ENCODE assay signal across 1 cellular context in the genomic region with DNA sequence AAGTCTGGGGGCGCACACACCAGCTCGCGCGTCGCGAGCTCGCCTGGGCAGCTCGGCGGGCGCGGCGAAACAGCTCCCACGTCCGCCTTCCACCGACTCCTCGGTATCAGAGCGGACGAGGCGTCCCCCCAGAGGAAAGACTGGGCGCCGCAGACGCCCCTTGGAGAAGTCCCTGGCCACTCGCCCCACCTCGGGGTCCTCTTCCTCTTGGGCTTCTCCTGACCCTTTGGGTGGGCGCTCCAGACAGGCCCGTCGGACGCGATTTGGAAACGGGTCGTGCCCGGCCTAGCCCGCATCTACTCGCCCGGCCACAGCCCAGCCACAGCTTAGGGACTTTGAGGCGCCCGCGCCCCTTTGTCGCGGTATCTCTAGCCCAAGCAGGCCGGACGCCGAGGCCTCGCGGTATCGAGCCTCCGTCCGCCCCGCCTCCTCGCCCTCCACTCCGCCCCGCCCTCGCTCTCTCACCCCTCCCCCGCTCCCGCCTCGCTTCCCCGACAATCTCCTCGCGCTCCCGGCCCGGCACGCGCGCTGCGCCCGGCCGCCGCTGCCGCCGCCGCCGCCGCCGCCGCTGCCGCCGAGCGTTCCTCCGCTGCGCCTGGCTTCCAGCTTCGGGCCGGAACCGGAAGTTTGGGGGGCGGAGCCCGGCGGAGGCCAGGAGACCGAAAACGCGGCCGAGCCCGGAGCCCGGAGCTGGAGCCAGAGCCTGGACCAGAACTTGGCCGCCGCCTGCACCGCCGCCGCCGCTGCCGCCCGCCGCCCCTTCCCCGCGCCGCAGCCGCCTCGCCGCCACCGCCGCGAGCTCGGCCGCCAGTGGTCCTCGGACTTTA.
TF ChIP-seq lines count a peak whose summit lies in the region.

No MANE protein-coding gene starts in this region.

TF ChIP-seq in GM12878, 131 proteins besides CTCF, POLR2A, EP300 and RAD21 (continued from another document and continues in another):
- TF ChIP-seq, protein P1, sequence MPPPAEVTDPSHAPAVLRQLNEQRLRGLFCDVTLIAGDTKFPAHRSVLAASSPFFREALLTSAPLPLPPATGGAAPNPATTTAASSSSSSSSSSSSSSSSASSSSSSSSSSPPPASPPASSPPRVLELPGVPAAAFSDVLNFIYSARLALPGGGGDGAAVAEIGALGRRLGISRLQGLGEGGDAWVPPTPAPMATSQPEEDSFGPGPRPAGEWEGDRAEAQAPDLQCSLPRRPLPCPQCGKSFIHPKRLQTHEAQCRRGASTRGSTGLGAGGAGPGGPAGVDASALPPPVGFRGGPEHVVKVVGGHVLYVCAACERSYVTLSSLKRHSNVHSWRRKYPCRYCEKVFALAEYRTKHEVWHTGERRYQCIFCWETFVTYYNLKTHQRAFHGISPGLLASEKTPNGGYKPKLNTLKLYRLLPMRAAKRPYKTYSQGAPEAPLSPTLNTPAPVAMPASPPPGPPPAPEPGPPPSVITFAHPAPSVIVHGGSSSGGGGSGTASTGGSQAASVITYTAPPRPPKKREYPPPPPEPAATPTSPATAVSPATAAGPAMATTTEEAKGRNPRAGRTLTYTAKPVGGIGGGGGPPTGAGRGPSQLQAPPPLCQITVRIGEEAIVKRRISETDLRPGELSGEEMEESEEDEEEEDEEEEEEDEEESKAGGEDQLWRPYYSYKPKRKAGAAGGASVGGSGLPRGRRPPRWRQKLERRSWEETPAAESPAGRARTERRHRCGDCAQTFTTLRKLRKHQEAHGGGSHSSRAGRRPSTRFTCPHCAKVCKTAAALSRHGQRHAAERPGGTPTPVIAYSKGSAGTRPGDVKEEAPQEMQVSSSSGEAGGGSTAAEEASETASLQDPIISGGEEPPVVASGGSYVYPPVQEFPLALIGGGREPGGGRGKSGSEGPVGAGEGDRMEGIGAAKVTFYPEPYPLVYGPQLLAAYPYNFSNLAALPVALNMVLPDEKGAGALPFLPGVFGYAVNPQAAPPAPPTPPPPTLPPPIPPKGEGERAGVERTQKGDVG (CRISPR knock-in tag; IDR thresholded peaks at IDR 0.05), result no peak
- TF ChIP-seq EZH2 (IDR thresholded peaks at IDR 0.05; ENCODE audit: borderline replicate concordance, control insufficient read depth, low read depth, low read length) (no peak), MXI1 (IDR thresholded peaks at IDR 0.05; ENCODE audit: low read depth, low read length) (no peak), MEF2A (IDR thresholded peaks at IDR 0.05; ENCODE audit: insufficient read depth, low read depth, low read length) (no peak), PML (IDR thresholded peaks at IDR 0.05; ENCODE audit: low read length) (no peak), SRF (IDR thresholded peaks at IDR 0.05; ENCODE audit: low read depth in 2 of 2, low read length in 2 of 2) (no peak), ZSCAN29 (IDR thresholded peaks at IDR 0.05) (peak; percentile 90), DPF2 (IDR thresholded peaks at IDR 0.05) (peak; percentile 35), RFX5 (IDR thresholded peaks at IDR 0.05; ENCODE audit: low read depth, low read length) (no peak), GATAD2B (conservative IDR thresholded peaks at IDR 0.05; ENCODE audit: low read depth) (peak; percentile 84), ZNF622 (IDR thresholded peaks at IDR 0.05) (no peak), SIX5 (IDR thresholded peaks at IDR 0.05; ENCODE audit: low read depth, low read length, severe bottlenecking) (no peak), BACH1 (IDR thresholded peaks at IDR 0.05; ENCODE audit: borderline replicate concordance) (peak; percentile 71), ZNF217 (IDR thresholded peaks at IDR 0.05) (peak; percentile 55; the same call in 1 of the 2 replicates), NR2C1 (IDR thresholded peaks at IDR 0.05) (0 out of 2 replicates have a peak, but pooled peaks have one; percentile 22), SMARCA5 (IDR thresholded peaks at IDR 0.05) (peak; percentile 74), LARP7 (IDR thresholded peaks at IDR 0.05) (peak; percentile 93), NFYA (IDR thresholded peaks at IDR 0.05; ENCODE audit: borderline replicate concordance, low read depth, low read length) (no peak), POLR2AphosphoS2 (IDR thresholded peaks at IDR 0.05; ENCODE audit: low read depth, low read length) (no peak), RCOR1 (conservative IDR thresholded peaks at IDR 0.05; ENCODE audit: low read depth, low read length) (no peak), KDM1A (IDR thresholded peaks at IDR 0.05; ENCODE audit: borderline replicate concordance) (no peak), SP1 (IDR thresholded peaks at IDR 0.05; ENCODE audit: low read depth, low read length) (peak; percentile 76), NFIC (IDR thresholded peaks at IDR 0.05; ENCODE audit: low read depth, low read length) (no peak)
- TF ChIP-seq, protein P2, sequence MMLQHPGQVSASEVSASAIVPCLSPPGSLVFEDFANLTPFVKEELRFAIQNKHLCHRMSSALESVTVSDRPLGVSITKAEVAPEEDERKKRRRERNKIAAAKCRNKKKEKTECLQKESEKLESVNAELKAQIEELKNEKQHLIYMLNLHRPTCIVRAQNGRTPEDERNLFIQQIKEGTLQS (IDR thresholded peaks at IDR 0.05; ENCODE audit: borderline replicate concordance, extremely low read depth, low read depth, low read length), result no peak
- TF ChIP-seq, protein P3, sequence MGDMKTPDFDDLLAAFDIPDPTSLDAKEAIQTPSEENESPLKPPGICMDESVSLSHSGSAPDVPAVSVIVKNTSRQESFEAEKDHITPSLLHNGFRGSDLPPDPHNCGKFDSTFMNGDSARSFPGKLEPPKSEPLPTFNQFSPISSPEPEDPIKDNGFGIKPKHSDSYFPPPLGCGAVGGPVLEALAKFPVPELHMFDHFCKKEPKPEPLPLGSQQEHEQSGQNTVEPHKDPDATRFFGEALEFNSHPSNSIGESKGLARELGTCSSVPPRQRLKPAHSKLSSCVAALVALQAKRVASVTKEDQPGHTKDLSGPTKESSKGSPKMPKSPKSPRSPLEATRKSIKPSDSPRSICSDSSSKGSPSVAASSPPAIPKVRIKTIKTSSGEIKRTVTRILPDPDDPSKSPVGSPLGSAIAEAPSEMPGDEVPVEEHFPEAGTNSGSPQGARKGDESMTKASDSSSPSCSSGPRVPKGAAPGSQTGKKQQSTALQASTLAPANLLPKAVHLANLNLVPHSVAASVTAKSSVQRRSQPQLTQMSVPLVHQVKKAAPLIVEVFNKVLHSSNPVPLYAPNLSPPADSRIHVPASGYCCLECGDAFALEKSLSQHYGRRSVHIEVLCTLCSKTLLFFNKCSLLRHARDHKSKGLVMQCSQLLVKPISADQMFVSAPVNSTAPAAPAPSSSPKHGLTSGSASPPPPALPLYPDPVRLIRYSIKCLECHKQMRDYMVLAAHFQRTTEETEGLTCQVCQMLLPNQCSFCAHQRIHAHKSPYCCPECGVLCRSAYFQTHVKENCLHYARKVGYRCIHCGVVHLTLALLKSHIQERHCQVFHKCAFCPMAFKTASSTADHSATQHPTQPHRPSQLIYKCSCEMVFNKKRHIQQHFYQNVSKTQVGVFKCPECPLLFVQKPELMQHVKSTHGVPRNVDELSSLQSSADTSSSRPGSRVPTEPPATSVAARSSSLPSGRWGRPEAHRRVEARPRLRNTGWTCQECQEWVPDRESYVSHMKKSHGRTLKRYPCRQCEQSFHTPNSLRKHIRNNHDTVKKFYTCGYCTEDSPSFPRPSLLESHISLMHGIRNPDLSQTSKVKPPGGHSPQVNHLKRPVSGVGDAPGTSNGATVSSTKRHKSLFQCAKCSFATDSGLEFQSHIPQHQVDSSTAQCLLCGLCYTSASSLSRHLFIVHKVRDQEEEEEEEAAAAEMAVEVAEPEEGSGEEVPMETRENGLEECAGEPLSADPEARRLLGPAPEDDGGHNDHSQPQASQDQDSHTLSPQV (IDR thresholded peaks at IDR 0.05), result no peak
- TF ChIP-seq, protein P4, sequence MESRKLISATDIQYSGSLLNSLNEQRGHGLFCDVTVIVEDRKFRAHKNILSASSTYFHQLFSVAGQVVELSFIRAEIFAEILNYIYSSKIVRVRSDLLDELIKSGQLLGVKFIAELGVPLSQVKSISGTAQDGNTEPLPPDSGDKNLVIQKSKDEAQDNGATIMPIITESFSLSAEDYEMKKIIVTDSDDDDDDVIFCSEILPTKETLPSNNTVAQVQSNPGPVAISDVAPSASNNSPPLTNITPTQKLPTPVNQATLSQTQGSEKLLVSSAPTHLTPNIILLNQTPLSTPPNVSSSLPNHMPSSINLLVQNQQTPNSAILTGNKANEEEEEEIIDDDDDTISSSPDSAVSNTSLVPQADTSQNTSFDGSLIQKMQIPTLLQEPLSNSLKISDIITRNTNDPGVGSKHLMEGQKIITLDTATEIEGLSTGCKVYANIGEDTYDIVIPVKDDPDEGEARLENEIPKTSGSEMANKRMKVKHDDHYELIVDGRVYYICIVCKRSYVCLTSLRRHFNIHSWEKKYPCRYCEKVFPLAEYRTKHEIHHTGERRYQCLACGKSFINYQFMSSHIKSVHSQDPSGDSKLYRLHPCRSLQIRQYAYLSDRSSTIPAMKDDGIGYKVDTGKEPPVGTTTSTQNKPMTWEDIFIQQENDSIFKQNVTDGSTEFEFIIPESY (IDR thresholded peaks at IDR 0.05), result no peak
- TF ChIP-seq, protein P5, sequence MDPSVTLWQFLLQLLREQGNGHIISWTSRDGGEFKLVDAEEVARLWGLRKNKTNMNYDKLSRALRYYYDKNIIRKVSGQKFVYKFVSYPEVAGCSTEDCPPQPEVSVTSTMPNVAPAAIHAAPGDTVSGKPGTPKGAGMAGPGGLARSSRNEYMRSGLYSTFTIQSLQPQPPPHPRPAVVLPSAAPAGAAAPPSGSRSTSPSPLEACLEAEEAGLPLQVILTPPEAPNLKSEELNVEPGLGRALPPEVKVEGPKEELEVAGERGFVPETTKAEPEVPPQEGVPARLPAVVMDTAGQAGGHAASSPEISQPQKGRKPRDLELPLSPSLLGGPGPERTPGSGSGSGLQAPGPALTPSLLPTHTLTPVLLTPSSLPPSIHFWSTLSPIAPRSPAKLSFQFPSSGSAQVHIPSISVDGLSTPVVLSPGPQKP (IDR thresholded peaks at IDR 0.05; ENCODE audit: low read depth, low read length), result peak; percentile 57; the same call in 1 of the 2 replicates
- TF ChIP-seq, protein P6, sequence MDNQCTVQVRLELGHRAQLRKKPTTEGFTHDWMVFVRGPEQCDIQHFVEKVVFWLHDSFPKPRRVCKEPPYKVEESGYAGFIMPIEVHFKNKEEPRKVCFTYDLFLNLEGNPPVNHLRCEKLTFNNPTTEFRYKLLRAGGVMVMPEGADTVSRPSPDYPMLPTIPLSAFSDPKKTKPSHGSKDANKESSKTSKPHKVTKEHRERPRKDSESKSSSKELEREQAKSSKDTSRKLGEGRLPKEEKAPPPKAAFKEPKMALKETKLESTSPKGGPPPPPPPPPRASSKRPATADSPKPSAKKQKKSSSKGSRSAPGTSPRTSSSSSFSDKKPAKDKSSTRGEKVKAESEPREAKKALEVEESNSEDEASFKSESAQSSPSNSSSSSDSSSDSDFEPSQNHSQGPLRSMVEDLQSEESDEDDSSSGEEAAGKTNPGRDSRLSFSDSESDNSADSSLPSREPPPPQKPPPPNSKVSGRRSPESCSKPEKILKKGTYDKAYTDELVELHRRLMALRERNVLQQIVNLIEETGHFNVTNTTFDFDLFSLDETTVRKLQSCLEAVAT (IDR thresholded peaks at IDR 0.05), result peak; percentile 55; the same call in 1 of the 2 replicates
- TF ChIP-seq, protein P7, sequence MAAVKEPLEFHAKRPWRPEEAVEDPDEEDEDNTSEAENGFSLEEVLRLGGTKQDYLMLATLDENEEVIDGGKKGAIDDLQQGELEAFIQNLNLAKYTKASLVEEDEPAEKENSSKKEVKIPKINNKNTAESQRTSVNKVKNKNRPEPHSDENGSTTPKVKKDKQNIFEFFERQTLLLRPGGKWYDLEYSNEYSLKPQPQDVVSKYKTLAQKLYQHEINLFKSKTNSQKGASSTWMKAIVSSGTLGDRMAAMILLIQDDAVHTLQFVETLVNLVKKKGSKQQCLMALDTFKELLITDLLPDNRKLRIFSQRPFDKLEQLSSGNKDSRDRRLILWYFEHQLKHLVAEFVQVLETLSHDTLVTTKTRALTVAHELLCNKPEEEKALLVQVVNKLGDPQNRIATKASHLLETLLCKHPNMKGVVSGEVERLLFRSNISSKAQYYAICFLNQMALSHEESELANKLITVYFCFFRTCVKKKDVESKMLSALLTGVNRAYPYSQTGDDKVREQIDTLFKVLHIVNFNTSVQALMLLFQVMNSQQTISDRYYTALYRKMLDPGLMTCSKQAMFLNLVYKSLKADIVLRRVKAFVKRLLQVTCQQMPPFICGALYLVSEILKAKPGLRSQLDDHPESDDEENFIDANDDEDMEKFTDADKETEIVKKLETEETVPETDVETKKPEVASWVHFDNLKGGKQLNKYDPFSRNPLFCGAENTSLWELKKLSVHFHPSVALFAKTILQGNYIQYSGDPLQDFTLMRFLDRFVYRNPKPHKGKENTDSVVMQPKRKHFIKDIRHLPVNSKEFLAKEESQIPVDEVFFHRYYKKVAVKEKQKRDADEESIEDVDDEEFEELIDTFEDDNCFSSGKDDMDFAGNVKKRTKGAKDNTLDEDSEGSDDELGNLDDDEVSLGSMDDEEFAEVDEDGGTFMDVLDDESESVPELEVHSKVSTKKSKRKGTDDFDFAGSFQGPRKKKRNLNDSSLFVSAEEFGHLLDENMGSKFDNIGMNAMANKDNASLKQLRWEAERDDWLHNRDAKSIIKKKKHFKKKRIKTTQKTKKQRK (IDR thresholded peaks at IDR 0.05; ENCODE audit: low read depth, low read length), result no peak
- TF ChIP-seq, protein P8, sequence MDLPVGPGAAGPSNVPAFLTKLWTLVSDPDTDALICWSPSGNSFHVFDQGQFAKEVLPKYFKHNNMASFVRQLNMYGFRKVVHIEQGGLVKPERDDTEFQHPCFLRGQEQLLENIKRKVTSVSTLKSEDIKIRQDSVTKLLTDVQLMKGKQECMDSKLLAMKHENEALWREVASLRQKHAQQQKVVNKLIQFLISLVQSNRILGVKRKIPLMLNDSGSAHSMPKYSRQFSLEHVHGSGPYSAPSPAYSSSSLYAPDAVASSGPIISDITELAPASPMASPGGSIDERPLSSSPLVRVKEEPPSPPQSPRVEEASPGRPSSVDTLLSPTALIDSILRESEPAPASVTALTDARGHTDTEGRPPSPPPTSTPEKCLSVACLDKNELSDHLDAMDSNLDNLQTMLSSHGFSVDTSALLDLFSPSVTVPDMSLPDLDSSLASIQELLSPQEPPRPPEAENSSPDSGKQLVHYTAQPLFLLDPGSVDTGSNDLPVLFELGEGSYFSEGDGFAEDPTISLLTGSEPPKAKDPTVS (IDR thresholded peaks at IDR 0.05; ENCODE audit: low read depth, low read length), result no peak
